21 cellular contexts compared by ENCODE assay signal in genomic region chr21:42272109-42272962, GRCh38.
"Had no signal": no experiment of that assay in that cellular context is flagged by ENCODE, and none has a peak within 500 bp of the region (broad histone marks: within the 10 kb centered on the region; RNA-seq: fewer than 3 reads in every experiment).

No MANE protein-coding gene starts in this region.

- H3K4me2 ChIP-seq: SK-N-SH had no signal

- H3K9me3 ChIP-seq: MG63, SK-N-SH had no signal

- DNase-seq: Karpas-422, KG1, MG63, NCI-H1092, NCI-H1105 treated with DMSO at 0.1 percent for 48 hours, NCI-H1417 treated with DMSO at 0.1 percent for 48 hours, NCI-H146, NCI-H1694 treated with DMSO at 0.1 percent for 48 hours, NCI-H1930, NCI-H2081, NCI-H2171, NCI-H226, NCI-H446, NCI-H510A, NCI-H524 treated with DMSO at 0.1 percent for 48 hours, NCI-H69, NCI-H774, RPMI8226, SHP77, SK-N-SH, SW 1271 had no signal

- H3K36me3 ChIP-seq: MG63 had no signal

- H3K4me3 ChIP-seq: MG63 had no signal

- H3K27me3 ChIP-seq: MG63 had no signal
